8 cellular contexts compared by ENCODE assay signal in genomic region chr16:30923554-30924085, GRCh38. TPM values are rescaled to one million over a fixed set of nuclear protein-coding genes. Genes with fewer than 3 reads are reported as not detected.
DNase-seq lines count a peak whose midpoint lies in the region; ATAC-seq, FAIRE-seq and TF ChIP-seq lines count a peak whose summit lies in the region.

FBXL19 (plus strand) TSS chr16:30923572; CDS start chr16:30925755, 2,183 bp downstream.

- H3K36me3 Mint-ChIP-seq in activated CD4-positive, alpha-beta memory T cell treated with anti-CD3 and anti-CD28 coated beads for 36 hours = peaks cover 3% of the 10 kb centered on the region

- peak within 1 kb of the TSS; percentile 100 for H3K27ac Mint-ChIP-seq in activated CD4-positive, alpha-beta memory T cell treated with anti-CD3 and anti-CD28 coated beads for 36 hours

- no peaks in the 10 kb centered on the region for H3K9me3 Mint-ChIP-seq in activated CD4-positive, alpha-beta memory T cell treated with anti-CD3 and anti-CD28 coated beads for 36 hours

- H3K36me3 ChIP-seq in gastroesophageal sphincter (peaks cover 0 to 26% of the 10 kb centered on the region in 2 donors), psoas muscle (ENCODE audit: insufficient read depth in 1 of 2, low read depth in 1 of 2) (no peaks in the 10 kb centered on the region)

- CTCF ChIA-PET in activated CD8-positive, alpha-beta memory T cell treated with anti-CD3 and anti-CD28 coated beads for 36 hours (lab: Charles Lee) = no interaction called here
- CTCF ChIA-PET in activated CD4-positive, alpha-beta memory T cell treated with anti-CD3 and anti-CD28 coated beads for 36 hours (lab: Charles Lee) = no interaction called here

- peaks cover 10% of the 10 kb centered on the region for H3K4me1 Mint-ChIP-seq in activated CD4-positive, alpha-beta memory T cell treated with anti-CD3 and anti-CD28 coated beads for 36 hours (ENCODE audit: low read depth)

- H3K27ac ChIP-seq in gastroesophageal sphincter (peak within 1 kb of the TSS; percentile 75 to 99 (median 92)), psoas muscle (peak within 1 kb of the TSS; percentile 86)

- H3K4me1 ChIP-seq in gastroesophageal sphincter = peaks cover 0 to 47% (median 12%) of the 10 kb centered on the region in 3 donors
- H3K4me1 ChIP-seq in psoas muscle = peaks cover 7% of the 10 kb centered on the region

- intact Hi-C loops in activated CD4-positive, alpha-beta memory T cell treated with anti-CD3 and anti-CD28 coated beads for 36 hours (cut with micrococcal nuclease) = loop anchor here (2.0 to 10.0 kb wide), 5 partner anchors 19 to 945 kb away; partner anchors contain the start of genes MYL11, PHKG2, PRR14 and TBC1D10B
- intact Hi-C loops in psoas muscle (cut with DNase I) = no loop called here

- TF ChIP-seq POLR2A in gastroesophageal sphincter (IDR thresholded peaks at IDR 0.05) = no peak

- peak within 1 kb of the TSS; percentile 75 to 83 for H3K4me3 ChIP-seq in gastroesophageal sphincter
- H3K4me3 ChIP-seq in psoas muscle = peak within 1 kb of the TSS; percentile 81

- H3K27me3 Mint-ChIP-seq in activated CD4-positive, alpha-beta memory T cell treated with anti-CD3 and anti-CD28 coated beads for 36 hours = no peaks in the 10 kb centered on the region

- H3K27me3 ChIP-seq in gastroesophageal sphincter (no peaks in the 10 kb centered on the region), psoas muscle (ENCODE audit: insufficient read depth in 3 of 3, low read length in 2 of 3) (no peaks in the 10 kb centered on the region)

- no peak for ATAC-seq in gastroesophageal sphincter
- ATAC-seq in psoas muscle = no peak

- H3K9me3 ChIP-seq in gastroesophageal sphincter (no peaks in the 10 kb centered on the region), psoas muscle (no peaks in the 10 kb centered on the region)

- POLR2A ChIA-PET in activated CD8-positive, alpha-beta memory T cell treated with anti-CD3 and anti-CD28 coated beads for 36 hours (lab: Charles Lee) = interaction anchor here (1.6 kb wide), 1 partner anchor 19 kb away, joined by 4 read pairs; no protein-coding TSS in a partner anchor
- POLR2A ChIA-PET in activated CD4-positive, alpha-beta memory T cell treated with anti-CD3 and anti-CD28 coated beads for 36 hours (lab: Charles Lee) = no interaction called here

- TF ChIP-seq CTCF in gastroesophageal sphincter (IDR thresholded peaks at IDR 0.05) = no peak
- no peak for TF ChIP-seq CTCF in psoas muscle (IDR thresholded peaks at IDR 0.05)

- no peak for TF ChIP-seq EP300 in gastroesophageal sphincter (IDR thresholded peaks at IDR 0.05)

- no peak for FAIRE-seq in RCC 7860 (lab: Jason Lieb, UNC)

- no peak for DNase-seq in activated CD8-positive, alpha-beta memory T cell treated with anti-CD3 and anti-CD28 coated beads for 24 hours
- no peak for DNase-seq in activated CD4-positive, alpha-beta memory T cell treated with anti-CD3 and anti-CD28 coated beads for 36 hours
- DNase-seq in psoas muscle = peak; percentile 53 to 77
- no peak for DNase-seq in activated CD4-positive, CD25-positive, alpha-beta regulatory T cell treated with anti-CD3 and anti-CD28 coated beads, Interleukin-2, amount 50 U/mL, for 72 hours
- DNase-seq in NCI-H2196 (lab: John Stamatoyannopoulos, UW; ENCODE audit: unreplicated experiment) = no peak
- DNase-seq in RCC 7860 (ENCODE audit: low spot score) = no peak

- peak within 1 kb of the TSS; percentile 99 for H3K4me3 Mint-ChIP-seq in activated CD4-positive, alpha-beta memory T cell treated with anti-CD3 and anti-CD28 coated beads for 36 hours

- 0% methylated on average over 3 of the region's 32 CpGs; no CpG with 5 or more reads in 1 of the 2 donors for WGBS in gastroesophageal sphincter (ENCODE audit: low coverage in 1 of 2), 2 donors
- 0 to 1% (median 1%) methylated on average over 2 to 32 of the region's 32 CpGs for WGBS in psoas muscle, 3 donors

RNA-seq across cellular contexts. Expression of gene FBXL19, which starts in this region (rescaled TPM):
- total RNA-seq in activated CD8-positive, alpha-beta memory T cell treated with anti-CD3 and anti-CD28 coated beads for 36 hours = 10 to 100 TPM; 29.9 to 30.1 TPM
- total RNA-seq in activated CD4-positive, alpha-beta memory T cell treated with anti-CD3 and anti-CD28 coated beads for 36 hours = 10 to 100 TPM; 21.0 to 22.2 TPM
- total RNA-seq in gastroesophageal sphincter (10 to 100 TPM in 3 of 4 donors, 1 to 10 TPM in 1; 10.0 to 23.5 (median 11.9) TPM), psoas muscle (1 to 10 TPM; 3.4 to 4.2 (median 4.1) TPM)
- 1 to 10 TPM; 2.8 to 5.4 (median 2.8) TPM for polyA plus RNA-seq in psoas muscle

Comparison
In these comparisons a context has a peak if more than half of its experiments do, and no peak if none do; other contexts are left out.
1. DNase-seq: peak in psoas muscle (2 of 2); none in activated CD8-positive, alpha-beta memory T cell treated with anti-CD3 and anti-CD28 coated beads for 24 hours (single experiment), activated CD4-positive, alpha-beta memory T cell treated with anti-CD3 and anti-CD28 coated beads for 36 hours (single experiment), activated CD4-positive, CD25-positive, alpha-beta regulatory T cell treated with anti-CD3 and anti-CD28 coated beads, Interleukin-2, amount 50 U/mL, for 72 hours (single experiment), NCI-H2196 (single experiment) and RCC 7860 (single experiment).